8 cellular contexts compared by ENCODE assay signal in the genomic region with DNA sequence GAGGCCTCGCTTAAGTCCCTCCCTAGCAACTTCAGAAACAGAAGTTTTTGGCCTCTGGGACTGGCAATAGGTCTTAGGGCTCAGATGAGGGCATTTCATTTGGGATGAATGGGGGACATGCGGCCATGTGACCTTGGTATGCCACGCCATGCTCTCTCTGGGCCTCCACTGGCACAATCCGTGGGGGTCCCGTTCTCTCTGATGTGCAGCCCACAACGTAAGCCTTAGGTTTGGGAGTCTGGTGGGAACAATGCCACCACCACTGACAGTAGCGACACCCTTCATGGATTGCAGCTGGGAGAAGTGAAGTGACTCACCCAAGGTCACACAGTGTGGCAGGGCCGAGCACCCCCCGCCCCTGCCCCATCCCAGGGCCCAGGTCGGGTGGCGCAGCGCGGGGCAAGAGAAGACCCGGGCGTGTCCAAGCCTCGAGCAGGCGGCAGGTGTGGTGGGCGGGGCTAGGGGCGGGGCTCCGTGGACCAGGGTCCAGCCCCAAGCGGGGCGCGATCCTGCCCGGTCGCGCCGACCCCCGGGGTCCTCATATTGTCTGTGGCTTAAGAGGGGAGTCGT. TPM values are rescaled to one million over a fixed set of nuclear protein-coding genes. Genes with fewer than 3 reads are reported as not detected.
DNase-seq lines count a peak whose midpoint lies in the region; ATAC-seq, FAIRE-seq and TF ChIP-seq lines count a peak whose summit lies in the region.

No MANE protein-coding gene starts in this region.

- peaks cover 15% of the 10 kb centered on the region for H4K20me1 ChIP-seq in neural progenitor cell (ENCODE audit: low read depth)

- H3K36me3 ChIP-seq in HUES48 (ENCODE audit: control insufficient read depth, insufficient read depth, low read length) (no peaks in the 10 kb centered on the region), neural progenitor cell (no peaks in the 10 kb centered on the region)

- DNase-seq in T-helper 9 cell, result peak; percentile 33
- DNase-seq in effector memory CD8-positive, alpha-beta T cell, result no peak
- DNase-seq in neural progenitor cell (ENCODE audit: low spot score), result peak; percentile 23
- no peak for DNase-seq in HCEC 1CT
- no peak for DNase-seq in AG08395 (ENCODE audit: low spot score)
- DNase-seq in HTR-8/SVneo (ENCODE audit: insufficient read length, low spot score), result no peak

- H3K4me1 ChIP-seq in HUES48 (ENCODE audit: control insufficient read depth, insufficient read depth, low read length), result peaks cover 37% of the 10 kb centered on the region
- H3K4me1 ChIP-seq in neural progenitor cell, result peaks cover 12% of the 10 kb centered on the region

- no peaks in the 10 kb centered on the region for H3K79me2 ChIP-seq in neural progenitor cell (ENCODE audit: low read depth)

- H3K27me3 Mint-ChIP-seq in effector memory CD8-positive, alpha-beta T cell, result peaks cover 11 to 16% of the 10 kb centered on the region in 2 donors
- peaks cover 21% of the 10 kb centered on the region for H3K27me3 Mint-ChIP-seq in neural progenitor cell (ENCODE audit: insufficient read depth, low read depth)

- H3K36me3 Mint-ChIP-seq in effector memory CD8-positive, alpha-beta T cell (ENCODE audit: insufficient read depth), result peaks cover 9% of the 10 kb centered on the region
- no peaks in the 10 kb centered on the region for H3K36me3 Mint-ChIP-seq in neural progenitor cell

- H3K27ac ChIP-seq in HUES48 (ENCODE audit: low read depth, low read length) (no peak overlapping the region), neural progenitor cell (no peak overlapping the region)

- no peak for TF ChIP-seq CTCF in neural progenitor cell (IDR thresholded peaks at IDR 0.05)

- peak overlapping the region in 1 of 2 donors; percentile 15 for H3K27ac Mint-ChIP-seq in effector memory CD8-positive, alpha-beta T cell
- H3K27ac Mint-ChIP-seq in neural progenitor cell, result no peak overlapping the region

- ATAC-seq in effector memory CD8-positive, alpha-beta T cell (replicated peaks), result no peak
- no peak for ATAC-seq in GM18520 (IDR thresholded peaks at IDR 0.05; ENCODE audit: unreplicated experiment)

- H3K9ac ChIP-seq in HUES48 (ENCODE audit: low read depth, low read length) (no peak overlapping the region), neural progenitor cell (no peak overlapping the region)

- peaks cover 11% of the 10 kb centered on the region for H3F3A ChIP-seq in neural progenitor cell (ENCODE audit: low read depth)

- peaks cover 3% of the 10 kb centered on the region; the same call in 1 of the 2 replicates for H3K27me3 ChIP-seq in HUES48 (ENCODE audit: control insufficient read depth, insufficient read depth, low read length)
- H3K27me3 ChIP-seq in neural progenitor cell, result peaks cover 51% of the 10 kb centered on the region

- peak overlapping the region; percentile 92 for H2AFZ ChIP-seq in neural progenitor cell (replicated peaks)

- peak overlapping the region; percentile 60 to 96 for H3K4me3 Mint-ChIP-seq in effector memory CD8-positive, alpha-beta T cell
- peak overlapping the region; percentile 76 for H3K4me3 Mint-ChIP-seq in neural progenitor cell

- FAIRE-seq in HTR-8/SVneo (lab: Jason Lieb, UNC), result no peak

- H3K4me2 ChIP-seq in neural progenitor cell, result peak overlapping the region; percentile 99

- H3K4me3 ChIP-seq in HUES48 (ENCODE audit: low read depth, low read length) (peak overlapping the region; percentile 97), neural progenitor cell (peak overlapping the region; percentile 89)

- peaks cover 18 to 21% of the 10 kb centered on the region in 2 donors for H3K4me1 Mint-ChIP-seq in effector memory CD8-positive, alpha-beta T cell (ENCODE audit: low read depth in 2 of 2)
- peaks cover 25% of the 10 kb centered on the region for H3K4me1 Mint-ChIP-seq in neural progenitor cell

- no peaks in the 10 kb centered on the region for H3K9me3 ChIP-seq in HUES48 (ENCODE audit: control insufficient read depth, insufficient read depth, low read length)
- no peaks in the 10 kb centered on the region for H3K9me3 ChIP-seq in neural progenitor cell (ENCODE audit: low read depth)

- H3K9me3 Mint-ChIP-seq in effector memory CD8-positive, alpha-beta T cell, result no peaks in the 10 kb centered on the region
- no peaks in the 10 kb centered on the region for H3K9me3 Mint-ChIP-seq in neural progenitor cell

RNA-seq across cellular contexts. Expression of a gene that starts 0.9 kb away (rescaled TPM):
- 1.8 and 2.9 TPM in 2 replicates for total RNA-seq in neural progenitor cell (ENCODE audit: low replicate concordance)

RNA-seq across cellular contexts. Expression of a gene that starts 36.2 kb away (rescaled TPM):
- total RNA-seq in neural progenitor cell (ENCODE audit: low replicate concordance), result 9.5 and 21.6 TPM in 2 replicates

Comparison
In these comparisons a context has a peak if more than half of its experiments do, and no peak if none do; other contexts are left out.
1. DNase-seq: peak in T-helper 9 cell (single experiment) and neural progenitor cell (single experiment); none in effector memory CD8-positive, alpha-beta T cell (0 of 3), HCEC 1CT (single experiment), AG08395 (single experiment) and HTR-8/SVneo (single experiment).